In the genomic region with DNA sequence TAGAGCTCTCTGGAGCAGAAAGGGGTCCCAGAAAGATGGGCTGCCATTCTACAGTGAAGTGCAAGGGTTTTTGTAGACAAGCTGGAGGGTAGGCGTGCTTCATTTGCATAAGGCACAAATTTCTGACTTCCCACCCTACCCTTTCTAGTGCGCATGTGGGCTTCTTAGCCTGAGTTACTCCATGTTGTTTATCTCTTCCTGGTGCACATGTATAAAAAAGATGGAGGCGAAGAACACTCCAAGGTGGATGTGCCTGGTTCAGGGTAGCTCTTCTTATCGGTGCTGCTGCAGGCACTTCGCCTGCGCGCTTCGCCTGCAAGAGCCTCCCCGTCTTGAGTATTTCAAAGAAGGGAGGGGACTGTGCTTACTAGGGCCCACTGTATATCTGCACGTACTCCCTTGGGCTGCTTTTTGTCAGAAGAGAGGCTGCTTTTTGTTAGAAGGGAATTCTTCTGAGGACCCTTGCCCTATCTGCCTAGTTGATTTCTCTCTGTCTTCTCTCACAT, we compare ENCODE assay signal across 1 cellular context.
TF ChIP-seq lines count a peak whose summit lies in the region.

No MANE protein-coding gene starts in this region.

TF ChIP-seq in K562, 482 proteins besides CTCF, POLR2A, EP300 and RAD21 (continued from another document and continues in another):
- TF ChIP-seq ZNF140 (CRISPR knock-in tag; IDR thresholded peaks at IDR 0.05) (peak; percentile 98), ZFPM2 (CRISPR knock-in tag; IDR thresholded peaks at IDR 0.05) (peak; percentile 95), NR4A1 (CRISPR knock-in tag; IDR thresholded peaks at IDR 0.05) (peak; percentile 100), NR4A1 (tag; IDR thresholded peaks at IDR 0.05) (peak; percentile 100), STAT5A (IDR thresholded peaks at IDR 0.05; ENCODE audit: borderline replicate concordance, low read length) (peak; percentile 52), ZNF668 (CRISPR knock-in tag; IDR thresholded peaks at IDR 0.05) (peak; percentile 100), NFIX (CRISPR knock-in tag; IDR thresholded peaks at IDR 0.05; ENCODE audit: low read depth) (peak; percentile 73), CTBP1 (IDR thresholded peaks at IDR 0.05; ENCODE audit: borderline replicate concordance) (peak; percentile 45; the same call in 1 of the 2 replicates), MTF1 (CRISPR knock-in tag; IDR thresholded peaks at IDR 0.05; ENCODE audit: borderline replicate concordance) (peak; percentile 99), ZNF146 (CRISPR knock-in tag; IDR thresholded peaks at IDR 0.05; ENCODE audit: unreplicated experiment) (no peak), ZNF133 (CRISPR knock-in tag; IDR thresholded peaks at IDR 0.05) (peak; percentile 97), ZNF444 (CRISPR knock-in tag; IDR thresholded peaks at IDR 0.05) (peak; percentile 99), ZSCAN32 (CRISPR knock-in tag; IDR thresholded peaks at IDR 0.05) (peak; percentile 94), ZNF224 (CRISPR knock-in tag; IDR thresholded peaks at IDR 0.05) (no peak), BRCA1 (IDR thresholded peaks at IDR 0.05) (no peak), BRCA1 (CRISPR knock-in tag; IDR thresholded peaks at IDR 0.05) (no peak), SRSF9 (IDR thresholded peaks at IDR 0.05; ENCODE audit: borderline replicate concordance, low read depth, low read length) (no peak), EHMT2 (IDR thresholded peaks at IDR 0.05) (no peak), RFX1 (IDR thresholded peaks at IDR 0.05) (no peak), ZNF583 (CRISPR knock-in tag; IDR thresholded peaks at IDR 0.05) (peak; percentile 100), TCFL5 (CRISPR knock-in tag; conservative IDR thresholded peaks at IDR 0.05) (peak; percentile 98), ZFP36 (IDR thresholded peaks at IDR 0.05; ENCODE audit: low read depth, low read length, partially characterized antibody) (no peak), KLF6 (CRISPR knock-in tag; IDR thresholded peaks at IDR 0.05; ENCODE audit: borderline replicate concordance) (peak; percentile 99), ZNF263 (CRISPR knock-in tag; IDR thresholded peaks at IDR 0.05; ENCODE audit: borderline replicate concordance) (no peak), SIN3A (IDR thresholded peaks at IDR 0.05; ENCODE audit: borderline replicate concordance in 2 of 2, control insufficient read depth in 1 of 2, low read depth in 2 of 2, low read length in 2 of 2) (no peak), NFXL1 (CRISPR knock-in tag; IDR thresholded peaks at IDR 0.05) (peak; percentile 90; the same call in 1 of the 2 replicates), GTF2A2 (tag; IDR thresholded peaks at IDR 0.05) (peak; percentile 99), ZNF124 (CRISPR knock-in tag; IDR thresholded peaks at IDR 0.05) (no peak), PML (IDR thresholded peaks at IDR 0.05; ENCODE audit: low read length) (0 out of 2 replicates have a peak, but pooled peaks have one; percentile 32), NR2F6 (CRISPR knock-in tag; IDR thresholded peaks at IDR 0.05) (peak; percentile 96), ATF7 (IDR thresholded peaks at IDR 0.05) (no peak), ZNF3 (CRISPR knock-in tag; IDR thresholded peaks at IDR 0.05) (no peak), ZNF586 (CRISPR knock-in tag; conservative IDR thresholded peaks at IDR 0.05) (peak; percentile 98), ZNF436 (CRISPR knock-in tag; IDR thresholded peaks at IDR 0.05) (peak; percentile 73), ARID1B (IDR thresholded peaks at IDR 0.05) (peak; percentile 63), CEBPB (tag; IDR thresholded peaks at IDR 0.05) (peak; percentile 69), SIN3B (IDR thresholded peaks at IDR 0.05; ENCODE audit: low read depth) (no peak)
- TF ChIP-seq, protein P1, sequence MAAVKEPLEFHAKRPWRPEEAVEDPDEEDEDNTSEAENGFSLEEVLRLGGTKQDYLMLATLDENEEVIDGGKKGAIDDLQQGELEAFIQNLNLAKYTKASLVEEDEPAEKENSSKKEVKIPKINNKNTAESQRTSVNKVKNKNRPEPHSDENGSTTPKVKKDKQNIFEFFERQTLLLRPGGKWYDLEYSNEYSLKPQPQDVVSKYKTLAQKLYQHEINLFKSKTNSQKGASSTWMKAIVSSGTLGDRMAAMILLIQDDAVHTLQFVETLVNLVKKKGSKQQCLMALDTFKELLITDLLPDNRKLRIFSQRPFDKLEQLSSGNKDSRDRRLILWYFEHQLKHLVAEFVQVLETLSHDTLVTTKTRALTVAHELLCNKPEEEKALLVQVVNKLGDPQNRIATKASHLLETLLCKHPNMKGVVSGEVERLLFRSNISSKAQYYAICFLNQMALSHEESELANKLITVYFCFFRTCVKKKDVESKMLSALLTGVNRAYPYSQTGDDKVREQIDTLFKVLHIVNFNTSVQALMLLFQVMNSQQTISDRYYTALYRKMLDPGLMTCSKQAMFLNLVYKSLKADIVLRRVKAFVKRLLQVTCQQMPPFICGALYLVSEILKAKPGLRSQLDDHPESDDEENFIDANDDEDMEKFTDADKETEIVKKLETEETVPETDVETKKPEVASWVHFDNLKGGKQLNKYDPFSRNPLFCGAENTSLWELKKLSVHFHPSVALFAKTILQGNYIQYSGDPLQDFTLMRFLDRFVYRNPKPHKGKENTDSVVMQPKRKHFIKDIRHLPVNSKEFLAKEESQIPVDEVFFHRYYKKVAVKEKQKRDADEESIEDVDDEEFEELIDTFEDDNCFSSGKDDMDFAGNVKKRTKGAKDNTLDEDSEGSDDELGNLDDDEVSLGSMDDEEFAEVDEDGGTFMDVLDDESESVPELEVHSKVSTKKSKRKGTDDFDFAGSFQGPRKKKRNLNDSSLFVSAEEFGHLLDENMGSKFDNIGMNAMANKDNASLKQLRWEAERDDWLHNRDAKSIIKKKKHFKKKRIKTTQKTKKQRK (IDR thresholded peaks at IDR 0.05; ENCODE audit: borderline replicate concordance, low read depth, low read length): no peak
- TF ChIP-seq, protein P2, sequence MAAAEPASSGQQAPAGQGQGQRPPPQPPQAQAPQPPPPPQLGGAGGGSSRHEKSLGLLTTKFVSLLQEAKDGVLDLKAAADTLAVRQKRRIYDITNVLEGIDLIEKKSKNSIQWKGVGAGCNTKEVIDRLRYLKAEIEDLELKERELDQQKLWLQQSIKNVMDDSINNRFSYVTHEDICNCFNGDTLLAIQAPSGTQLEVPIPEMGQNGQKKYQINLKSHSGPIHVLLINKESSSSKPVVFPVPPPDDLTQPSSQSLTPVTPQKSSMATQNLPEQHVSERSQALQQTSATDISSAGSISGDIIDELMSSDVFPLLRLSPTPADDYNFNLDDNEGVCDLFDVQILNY (CRISPR knock-in tag; IDR thresholded peaks at IDR 0.05): no peak
- TF ChIP-seq, protein P3, sequence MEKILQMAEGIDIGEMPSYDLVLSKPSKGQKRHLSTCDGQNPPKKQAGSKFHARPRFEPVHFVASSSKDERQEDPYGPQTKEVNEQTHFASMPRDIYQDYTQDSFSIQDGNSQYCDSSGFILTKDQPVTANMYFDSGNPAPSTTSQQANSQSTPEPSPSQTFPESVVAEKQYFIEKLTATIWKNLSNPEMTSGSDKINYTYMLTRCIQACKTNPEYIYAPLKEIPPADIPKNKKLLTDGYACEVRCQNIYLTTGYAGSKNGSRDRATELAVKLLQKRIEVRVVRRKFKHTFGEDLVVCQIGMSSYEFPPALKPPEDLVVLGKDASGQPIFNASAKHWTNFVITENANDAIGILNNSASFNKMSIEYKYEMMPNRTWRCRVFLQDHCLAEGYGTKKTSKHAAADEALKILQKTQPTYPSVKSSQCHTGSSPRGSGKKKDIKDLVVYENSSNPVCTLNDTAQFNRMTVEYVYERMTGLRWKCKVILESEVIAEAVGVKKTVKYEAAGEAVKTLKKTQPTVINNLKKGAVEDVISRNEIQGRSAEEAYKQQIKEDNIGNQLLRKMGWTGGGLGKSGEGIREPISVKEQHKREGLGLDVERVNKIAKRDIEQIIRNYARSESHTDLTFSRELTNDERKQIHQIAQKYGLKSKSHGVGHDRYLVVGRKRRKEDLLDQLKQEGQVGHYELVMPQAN (IDR thresholded peaks at IDR 0.05; ENCODE audit: borderline replicate concordance): no peak
- TF ChIP-seq, protein P4, sequence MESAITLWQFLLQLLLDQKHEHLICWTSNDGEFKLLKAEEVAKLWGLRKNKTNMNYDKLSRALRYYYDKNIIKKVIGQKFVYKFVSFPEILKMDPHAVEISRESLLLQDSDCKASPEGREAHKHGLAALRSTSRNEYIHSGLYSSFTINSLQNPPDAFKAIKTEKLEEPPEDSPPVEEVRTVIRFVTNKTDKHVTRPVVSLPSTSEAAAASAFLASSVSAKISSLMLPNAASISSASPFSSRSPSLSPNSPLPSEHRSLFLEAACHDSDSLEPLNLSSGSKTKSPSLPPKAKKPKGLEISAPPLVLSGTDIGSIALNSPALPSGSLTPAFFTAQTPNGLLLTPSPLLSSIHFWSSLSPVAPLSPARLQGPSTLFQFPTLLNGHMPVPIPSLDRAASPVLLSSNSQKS (CRISPR knock-in tag; IDR thresholded peaks at IDR 0.05): peak; percentile 97
- TF ChIP-seq, protein P5, sequence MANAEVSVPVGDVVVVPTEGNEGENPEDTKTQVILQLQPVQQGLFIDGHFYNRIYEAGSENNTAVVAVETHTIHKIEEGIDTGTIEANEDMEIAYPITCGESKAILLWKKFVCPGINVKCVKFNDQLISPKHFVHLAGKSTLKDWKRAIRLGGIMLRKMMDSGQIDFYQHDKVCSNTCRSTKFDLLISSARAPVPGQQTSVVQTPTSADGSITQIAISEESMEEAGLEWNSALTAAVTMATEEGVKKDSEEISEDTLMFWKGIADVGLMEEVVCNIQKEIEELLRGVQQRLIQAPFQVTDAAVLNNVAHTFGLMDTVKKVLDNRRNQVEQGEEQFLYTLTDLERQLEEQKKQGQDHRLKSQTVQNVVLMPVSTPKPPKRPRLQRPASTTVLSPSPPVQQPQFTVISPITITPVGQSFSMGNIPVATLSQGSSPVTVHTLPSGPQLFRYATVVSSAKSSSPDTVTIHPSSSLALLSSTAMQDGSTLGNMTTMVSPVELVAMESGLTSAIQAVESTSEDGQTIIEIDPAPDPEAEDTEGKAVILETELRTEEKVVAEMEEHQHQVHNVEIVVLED (CRISPR knock-in tag; IDR thresholded peaks at IDR 0.05): peak; percentile 78
- TF ChIP-seq, protein P6, sequence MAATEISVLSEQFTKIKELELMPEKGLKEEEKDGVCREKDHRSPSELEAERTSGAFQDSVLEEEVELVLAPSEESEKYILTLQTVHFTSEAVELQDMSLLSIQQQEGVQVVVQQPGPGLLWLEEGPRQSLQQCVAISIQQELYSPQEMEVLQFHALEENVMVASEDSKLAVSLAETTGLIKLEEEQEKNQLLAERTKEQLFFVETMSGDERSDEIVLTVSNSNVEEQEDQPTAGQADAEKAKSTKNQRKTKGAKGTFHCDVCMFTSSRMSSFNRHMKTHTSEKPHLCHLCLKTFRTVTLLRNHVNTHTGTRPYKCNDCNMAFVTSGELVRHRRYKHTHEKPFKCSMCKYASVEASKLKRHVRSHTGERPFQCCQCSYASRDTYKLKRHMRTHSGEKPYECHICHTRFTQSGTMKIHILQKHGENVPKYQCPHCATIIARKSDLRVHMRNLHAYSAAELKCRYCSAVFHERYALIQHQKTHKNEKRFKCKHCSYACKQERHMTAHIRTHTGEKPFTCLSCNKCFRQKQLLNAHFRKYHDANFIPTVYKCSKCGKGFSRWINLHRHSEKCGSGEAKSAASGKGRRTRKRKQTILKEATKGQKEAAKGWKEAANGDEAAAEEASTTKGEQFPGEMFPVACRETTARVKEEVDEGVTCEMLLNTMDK (IDR thresholded peaks at IDR 0.05; ENCODE audit: borderline replicate concordance, insufficient read depth, low read depth, low read length, poor library complexity, severe bottlenecking): no peak
- TF ChIP-seq, protein P7, sequence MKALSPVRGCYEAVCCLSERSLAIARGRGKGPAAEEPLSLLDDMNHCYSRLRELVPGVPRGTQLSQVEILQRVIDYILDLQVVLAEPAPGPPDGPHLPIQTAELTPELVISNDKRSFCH (CRISPR knock-in tag; IDR thresholded peaks at IDR 0.05): peak; percentile 98
- TF ChIP-seq, protein P7 (tag; IDR thresholded peaks at IDR 0.05): peak; percentile 100
- TF ChIP-seq, protein P8, sequence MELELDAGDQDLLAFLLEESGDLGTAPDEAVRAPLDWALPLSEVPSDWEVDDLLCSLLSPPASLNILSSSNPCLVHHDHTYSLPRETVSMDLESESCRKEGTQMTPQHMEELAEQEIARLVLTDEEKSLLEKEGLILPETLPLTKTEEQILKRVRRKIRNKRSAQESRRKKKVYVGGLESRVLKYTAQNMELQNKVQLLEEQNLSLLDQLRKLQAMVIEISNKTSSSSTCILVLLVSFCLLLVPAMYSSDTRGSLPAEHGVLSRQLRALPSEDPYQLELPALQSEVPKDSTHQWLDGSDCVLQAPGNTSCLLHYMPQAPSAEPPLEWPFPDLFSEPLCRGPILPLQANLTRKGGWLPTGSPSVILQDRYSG (tag; conservative IDR thresholded peaks at IDR 0.05; ENCODE audit: low read depth): peak; percentile 100
- TF ChIP-seq, protein P9, sequence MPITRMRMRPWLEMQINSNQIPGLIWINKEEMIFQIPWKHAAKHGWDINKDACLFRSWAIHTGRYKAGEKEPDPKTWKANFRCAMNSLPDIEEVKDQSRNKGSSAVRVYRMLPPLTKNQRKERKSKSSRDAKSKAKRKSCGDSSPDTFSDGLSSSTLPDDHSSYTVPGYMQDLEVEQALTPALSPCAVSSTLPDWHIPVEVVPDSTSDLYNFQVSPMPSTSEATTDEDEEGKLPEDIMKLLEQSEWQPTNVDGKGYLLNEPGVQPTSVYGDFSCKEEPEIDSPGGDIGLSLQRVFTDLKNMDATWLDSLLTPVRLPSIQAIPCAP (CRISPR knock-in tag; IDR thresholded peaks at IDR 0.05; ENCODE audit: borderline replicate concordance): no peak
- TF ChIP-seq, protein P10, sequence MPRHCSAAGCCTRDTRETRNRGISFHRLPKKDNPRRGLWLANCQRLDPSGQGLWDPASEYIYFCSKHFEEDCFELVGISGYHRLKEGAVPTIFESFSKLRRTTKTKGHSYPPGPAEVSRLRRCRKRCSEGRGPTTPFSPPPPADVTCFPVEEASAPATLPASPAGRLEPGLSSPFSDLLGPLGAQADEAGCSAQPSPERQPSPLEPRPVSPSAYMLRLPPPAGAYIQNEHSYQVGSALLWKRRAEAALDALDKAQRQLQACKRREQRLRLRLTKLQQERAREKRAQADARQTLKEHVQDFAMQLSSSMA (CRISPR knock-in tag; IDR thresholded peaks at IDR 0.05): peak; percentile 82
- TF ChIP-seq, protein P11, sequence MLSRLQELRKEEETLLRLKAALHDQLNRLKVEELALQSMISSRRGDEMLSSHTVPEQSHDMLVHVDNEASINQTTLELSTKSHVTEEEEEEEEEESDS (CRISPR knock-in tag; IDR thresholded peaks at IDR 0.05): peak; percentile 81
- TF ChIP-seq, protein P12, sequence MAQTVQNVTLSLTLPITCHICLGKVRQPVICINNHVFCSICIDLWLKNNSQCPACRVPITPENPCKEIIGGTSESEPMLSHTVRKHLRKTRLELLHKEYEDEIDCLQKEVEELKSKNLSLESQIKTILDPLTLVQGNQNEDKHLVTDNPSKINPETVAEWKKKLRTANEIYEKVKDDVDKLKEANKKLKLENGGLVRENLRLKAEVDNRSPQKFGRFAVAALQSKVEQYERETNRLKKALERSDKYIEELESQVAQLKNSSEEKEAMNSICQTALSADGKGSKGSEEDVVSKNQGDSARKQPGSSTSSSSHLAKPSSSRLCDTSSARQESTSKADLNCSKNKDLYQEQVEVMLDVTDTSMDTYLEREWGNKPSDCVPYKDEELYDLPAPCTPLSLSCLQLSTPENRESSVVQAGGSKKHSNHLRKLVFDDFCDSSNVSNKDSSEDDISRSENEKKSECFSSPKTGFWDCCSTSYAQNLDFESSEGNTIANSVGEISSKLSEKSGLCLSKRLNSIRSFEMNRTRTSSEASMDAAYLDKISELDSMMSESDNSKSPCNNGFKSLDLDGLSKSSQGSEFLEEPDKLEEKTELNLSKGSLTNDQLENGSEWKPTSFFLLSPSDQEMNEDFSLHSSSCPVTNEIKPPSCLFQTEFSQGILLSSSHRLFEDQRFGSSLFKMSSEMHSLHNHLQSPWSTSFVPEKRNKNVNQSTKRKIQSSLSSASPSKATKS (CRISPR knock-in tag; IDR thresholded peaks at IDR 0.05): peak; percentile 91
